ENCODE assay signal across 25 cellular contexts in the genomic region with DNA sequence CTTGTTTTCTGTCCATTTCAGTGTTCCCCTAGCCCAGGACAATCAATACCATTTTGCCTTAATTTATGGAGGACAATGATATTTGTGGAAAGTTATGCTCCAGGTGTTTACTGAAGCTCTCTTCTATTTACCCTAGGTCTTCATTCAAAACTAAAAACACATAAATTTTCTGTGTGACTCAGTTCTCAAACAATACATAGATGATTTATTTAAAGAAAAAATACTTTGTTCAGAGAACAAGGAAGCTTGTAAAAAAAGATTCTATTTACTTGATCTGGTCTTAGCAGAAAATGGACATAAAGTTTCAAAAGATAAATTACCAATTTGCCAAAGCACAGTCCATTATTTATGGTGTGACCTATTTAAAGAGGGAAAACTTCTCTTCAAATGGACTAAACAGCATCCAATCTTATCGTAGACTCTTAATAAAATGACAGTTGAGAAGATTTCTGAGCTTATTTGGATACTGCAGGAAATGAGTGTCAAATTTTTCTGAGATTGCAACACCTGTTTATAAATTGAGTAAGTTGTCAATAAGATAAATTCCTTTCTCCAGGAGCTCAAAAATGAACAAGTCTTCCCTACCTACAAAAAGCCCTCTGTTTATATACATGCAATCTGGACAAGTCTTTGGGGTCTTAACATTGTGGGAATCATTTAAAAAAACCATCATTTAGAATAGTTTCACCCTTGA.
"Had no signal": no experiment of that assay in that cellular context is flagged by ENCODE, and none has a peak within 500 bp of the region (broad histone marks: within the 10 kb centered on the region; RNA-seq: fewer than 3 reads in every experiment).

No MANE protein-coding gene starts in this region.

- ATAC-seq: activated CD8-positive, alpha-beta T cell treated with anti-CD3 and anti-CD28 coated beads for 36 hours; activated T-cell treated with anti-CD3 and anti-CD28 coated beads, Interleukin-2, amount 50 U/mL, for 72 hours; activated T-helper 17 cell treated with anti-CD3 and anti-CD28 coated beads, Interleukin-2, amount 50 U/mL, for 72 hours had no signal

- H3K27ac ChIP-seq: cardiac muscle cell, PC-9, RWPE1 had no signal

- DNase-seq: activated CD4-positive, alpha-beta T cell treated with anti-CD3 and anti-CD28 coated beads, Interleukin-2, amount 10 ng/mL, durations not matched to agents 24 days and 14 days; activated CD4-positive, alpha-beta T cell treated with anti-CD3 and anti-CD28 coated beads, Interleukin-2, amount 50 U/mL, for 4 hours; activated CD8-positive, alpha-beta T cell treated with anti-CD3 and anti-CD28 coated beads for 36 hours; activated effector memory CD4-positive, alpha-beta T cell treated with anti-CD3 and anti-CD28 coated beads, Interleukin-2, amount 50 U/mL, for 16 hours; activated naive CD4-positive, alpha-beta T cell; activated naive CD4-positive, alpha-beta T cell treated with anti-CD3 and anti-CD28 coated beads, Interleukin-2, amount 50 U/mL, for 16 hours; activated naive CD8-positive, alpha-beta T cell treated with anti-CD3 and anti-CD28 coated beads for 36 hours; activated T-cell treated with anti-CD3 and anti-CD28 coated beads, Interleukin-2, amount 50 U/mL, for 1 hour; activated T-cell treated with anti-CD3 and anti-CD28 coated beads, Interleukin-2, amount 50 U/mL, for 72 hours; amniotic stem cell; aorta; NCI-H1092 treated with DMSO at 0.1 percent for 48 hours; NCI-H1694; NCI-H2029; NCI-H345; NCI-H524 treated with DMSO at 0.1 percent for 48 hours; PC-9; Right ventricle myocardium superior; SW 1271; T-helper 1 cell; T-helper 2 cell; T-helper 9 cell had no signal

- H3K36me3 ChIP-seq: cardiac muscle cell had no signal

- H3K4me3 ChIP-seq: cardiac muscle cell, PC-9 had no signal

- H3K27me3 ChIP-seq: cardiac muscle cell had no signal
